Comparison of ENCODE assay signal across 9 cellular contexts in genomic region chr18:596288-596881, GRCh38. TPM values are rescaled to one million over a fixed set of nuclear protein-coding genes. Genes with fewer than 3 reads are reported as not detected.
DNase-seq lines count a peak whose midpoint lies in the region; ATAC-seq and TF ChIP-seq lines count a peak whose summit lies in the region.
"Had no signal": no experiment of that assay in that cellular context is flagged by ENCODE, and none has a peak within 500 bp of the region (broad histone marks: within the 10 kb centered on the region; RNA-seq: fewer than 3 reads in every experiment).

No MANE protein-coding gene starts in this region.

- TF ChIP-seq POLR2A in upper lobe of left lung (IDR thresholded peaks at IDR 0.05): peak in 1 of 4 donors; percentile 46

- H3K9me3 ChIP-seq in DND-41 (ENCODE audit: insufficient read depth, low read length, severe bottlenecking): no peaks in the 10 kb centered on the region
- H3K9me3 ChIP-seq in T-helper 17 cell (ENCODE audit: control insufficient read depth, low read length, poor library complexity, severe bottlenecking): no peaks in the 10 kb centered on the region
- H3K9me3 ChIP-seq in iPS-20b (ENCODE audit: insufficient read depth, low read depth, low read length): no peaks in the 10 kb centered on the region
- no peaks in the 10 kb centered on the region for H3K9me3 ChIP-seq in upper lobe of left lung

- DNase-seq in DND-41 (no peak), HT-29 (ENCODE audit: low spot score) (peak; percentile 65), T-helper 17 cell (no peak), upper lobe of left lung (peak; percentile 86 to 92), NCI-H1092 treated with DMSO at 0.1 percent for 48 hours (lab: John Stamatoyannopoulos, UW) (no peak), NOMO-1 treated with DMSO at 0.1 percent for 48 hours (lab: John Stamatoyannopoulos, UW; ENCODE audit: unreplicated experiment) (no peak)

- H3K4me1 ChIP-seq in DND-41 (ENCODE audit: insufficient read depth, low read length): no peaks in the 10 kb centered on the region
- H3K4me1 ChIP-seq in iPS-20b (ENCODE audit: insufficient read depth, low read length): no peaks in the 10 kb centered on the region
- H3K4me1 ChIP-seq in upper lobe of left lung: peaks cover 0 to 16% (median 4%) of the 10 kb centered on the region in 4 donors

- H3K4me3 ChIP-seq in DND-41 (ENCODE audit: low read depth in 1 of 2, low read length in 2 of 2) (no peak overlapping the region), iPS-20b (ENCODE audit: low read length) (peak overlapping the region; percentile 55), upper lobe of left lung (peak overlapping the region in 3 of 4 donors; percentile 12 to 46 (median 13))

- TF ChIP-seq EP300 in upper lobe of left lung (IDR thresholded peaks at IDR 0.05): no peak

- ATAC-seq in DND-41 (ENCODE audit: insufficient read depth, low read depth): 0 out of 3 replicates have a peak, but pooled peaks have one; percentile 9
- ATAC-seq in GM19397 (IDR thresholded peaks at IDR 0.05; ENCODE audit: unreplicated experiment): peak; percentile 62
- ATAC-seq in T-helper 17 cell: peak; percentile 79
- peak; percentile 70 to 85 for ATAC-seq in upper lobe of left lung (ENCODE audit: low FRiP score in 2 of 2)

- no peak overlapping the region for H3K4me2 ChIP-seq in DND-41 (ENCODE audit: insufficient read depth, low read length)

- H3K36me3 ChIP-seq in DND-41 (ENCODE audit: insufficient read depth, low read length): no peaks in the 10 kb centered on the region
- no peaks in the 10 kb centered on the region for H3K36me3 ChIP-seq in iPS-20b (ENCODE audit: insufficient read depth, low read depth, low read length)
- no peaks in the 10 kb centered on the region for H3K36me3 ChIP-seq in upper lobe of left lung

- H3K27me3 ChIP-seq in DND-41 (ENCODE audit: insufficient read depth, low read length, poor library complexity) (no peaks in the 10 kb centered on the region), iPS-20b (ENCODE audit: insufficient read depth, low read length) (peaks cover 9% of the 10 kb centered on the region; the same call in 1 of the 2 replicates), upper lobe of left lung (no peaks in the 10 kb centered on the region)

- peak overlapping the region; percentile 10 for H3K27ac Mint-ChIP-seq in T-helper 17 cell

- H3K36me3 Mint-ChIP-seq in T-helper 17 cell (ENCODE audit: low read depth): no peaks in the 10 kb centered on the region

- H4K20me1 ChIP-seq in DND-41 (ENCODE audit: insufficient read depth, low read length): no peaks in the 10 kb centered on the region

- H3K9ac ChIP-seq in DND-41 (ENCODE audit: low read depth, low read length) (no peak overlapping the region), iPS-20b (ENCODE audit: low read depth, low read length) (peak overlapping the region; percentile 16; the same call in 1 of the 2 replicates)

- H3K4me3 Mint-ChIP-seq in T-helper 17 cell: no peak overlapping the region

- H3K27ac ChIP-seq in DND-41 (ENCODE audit: low read length) (no peak overlapping the region), iPS-20b (ENCODE audit: low read length) (no peak overlapping the region), upper lobe of left lung (no peak overlapping the region)

- H3K4me1 Mint-ChIP-seq in T-helper 17 cell: peaks cover 4% of the 10 kb centered on the region

- WGBS in upper lobe of left lung, 2 donors: 23 to 26% methylated on average over 14 to 21 of the region's 24 CpGs

- TF ChIP-seq CTCF in DND-41 (IDR thresholded peaks at IDR 0.05; ENCODE audit: borderline replicate concordance, extremely low read depth, low read length, poor library complexity, severe bottlenecking) (no peak), upper lobe of left lung (IDR thresholded peaks at IDR 0.05) (no peak)

- no peak overlapping the region for H2AFZ ChIP-seq in DND-41 (ENCODE audit: low read depth, low read length)

- H3K27me3 Mint-ChIP-seq in T-helper 17 cell: peaks cover 19% of the 10 kb centered on the region

- no peaks in the 10 kb centered on the region for H3K79me2 ChIP-seq in DND-41 (ENCODE audit: insufficient read depth, low read length)

RNA-seq across cellular contexts. Expression of gene CLUL1, which starts 0.4 kb away (rescaled TPM):
- total RNA-seq in HT-29 (2014; rRNA removed; shearing (Covaris generic)): not detected in 2 replicates
- total RNA-seq in T-helper 17 cell (not detected), upper lobe of left lung (10 to 100 TPM in 2 of 6 donors, 1 to 10 TPM in 3, not detected in 1; 1.7 to 27.2 (median 3.0) TPM)

RNA-seq across cellular contexts. Expression of gene CETN1, which starts 16.2 kb away (rescaled TPM):
- total RNA-seq in HT-29 (2014; rRNA removed; shearing (Covaris generic)): not detected in 2 replicates
- total RNA-seq in T-helper 17 cell: not detected
- total RNA-seq in upper lobe of left lung: not detected
- total RNA-seq: frontal cortex had no signal

Comparison
In these comparisons a context has a peak if more than half of its experiments do, and no peak if none do; other contexts are left out.
1. ATAC-seq: peak in every context shown above with its lines; median percentile 79 in T-helper 17 cell; 78 in upper lobe of left lung; 62 in GM19397; 9 in DND-41.
2. DNase-seq: peak in HT-29 (single experiment) and upper lobe of left lung (2 of 2); none in DND-41 (single experiment), T-helper 17 cell (0 of 3), NCI-H1092 treated with DMSO at 0.1 percent for 48 hours (single experiment) and NOMO-1 treated with DMSO at 0.1 percent for 48 hours (single experiment).
3. H3K4me3 ChIP-seq: peak in iPS-20b (single experiment) and upper lobe of left lung (3 of 4); none in DND-41 (0 of 2).